Comparison of ENCODE assay signal across 1 cellular context in genomic region chrX:153794018-153794896, GRCh38.
TF ChIP-seq lines count a peak whose summit lies in the region.

Gene IDH3G, minus strand, starts transcription at chrX:153794375. Its CDS starts 49 bp downstream, at chrX:153794326.
Gene SSR4, plus strand, starts transcription at chrX:153794668. Its CDS starts 20 bp downstream, at chrX:153794688.

TF ChIP-seq in K562, 482 proteins besides CTCF, POLR2A, EP300 and RAD21 (continued from another document and continues in another):
- TF ChIP-seq, protein P1, sequence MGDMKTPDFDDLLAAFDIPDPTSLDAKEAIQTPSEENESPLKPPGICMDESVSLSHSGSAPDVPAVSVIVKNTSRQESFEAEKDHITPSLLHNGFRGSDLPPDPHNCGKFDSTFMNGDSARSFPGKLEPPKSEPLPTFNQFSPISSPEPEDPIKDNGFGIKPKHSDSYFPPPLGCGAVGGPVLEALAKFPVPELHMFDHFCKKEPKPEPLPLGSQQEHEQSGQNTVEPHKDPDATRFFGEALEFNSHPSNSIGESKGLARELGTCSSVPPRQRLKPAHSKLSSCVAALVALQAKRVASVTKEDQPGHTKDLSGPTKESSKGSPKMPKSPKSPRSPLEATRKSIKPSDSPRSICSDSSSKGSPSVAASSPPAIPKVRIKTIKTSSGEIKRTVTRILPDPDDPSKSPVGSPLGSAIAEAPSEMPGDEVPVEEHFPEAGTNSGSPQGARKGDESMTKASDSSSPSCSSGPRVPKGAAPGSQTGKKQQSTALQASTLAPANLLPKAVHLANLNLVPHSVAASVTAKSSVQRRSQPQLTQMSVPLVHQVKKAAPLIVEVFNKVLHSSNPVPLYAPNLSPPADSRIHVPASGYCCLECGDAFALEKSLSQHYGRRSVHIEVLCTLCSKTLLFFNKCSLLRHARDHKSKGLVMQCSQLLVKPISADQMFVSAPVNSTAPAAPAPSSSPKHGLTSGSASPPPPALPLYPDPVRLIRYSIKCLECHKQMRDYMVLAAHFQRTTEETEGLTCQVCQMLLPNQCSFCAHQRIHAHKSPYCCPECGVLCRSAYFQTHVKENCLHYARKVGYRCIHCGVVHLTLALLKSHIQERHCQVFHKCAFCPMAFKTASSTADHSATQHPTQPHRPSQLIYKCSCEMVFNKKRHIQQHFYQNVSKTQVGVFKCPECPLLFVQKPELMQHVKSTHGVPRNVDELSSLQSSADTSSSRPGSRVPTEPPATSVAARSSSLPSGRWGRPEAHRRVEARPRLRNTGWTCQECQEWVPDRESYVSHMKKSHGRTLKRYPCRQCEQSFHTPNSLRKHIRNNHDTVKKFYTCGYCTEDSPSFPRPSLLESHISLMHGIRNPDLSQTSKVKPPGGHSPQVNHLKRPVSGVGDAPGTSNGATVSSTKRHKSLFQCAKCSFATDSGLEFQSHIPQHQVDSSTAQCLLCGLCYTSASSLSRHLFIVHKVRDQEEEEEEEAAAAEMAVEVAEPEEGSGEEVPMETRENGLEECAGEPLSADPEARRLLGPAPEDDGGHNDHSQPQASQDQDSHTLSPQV (IDR thresholded peaks at IDR 0.05), result peak; percentile 41; the same call in 1 of the 2 replicates
- TF ChIP-seq ZNF41 (CRISPR knock-in tag; conservative IDR thresholded peaks at IDR 0.05) (no peak), GABPA (tag; conservative IDR thresholded peaks at IDR 0.05; ENCODE audit: low read depth) (peak; percentile 66), ZNF695 (CRISPR knock-in tag; IDR thresholded peaks at IDR 0.05) (no peak), PHB (CRISPR knock-in tag; IDR thresholded peaks at IDR 0.05) (no peak), GTF2B (IDR thresholded peaks at IDR 0.05; ENCODE audit: extremely low read depth, insufficient read length) (no peak), TEAD1 (CRISPR knock-in tag; IDR thresholded peaks at IDR 0.05) (peak in 1 of 2 experiments; percentile 56; a peak in 1 of 4 replicates), GTF2A2 (tag; IDR thresholded peaks at IDR 0.05) (no peak), HDAC3 (IDR thresholded peaks at IDR 0.05; ENCODE audit: borderline replicate concordance, partially characterized antibody) (no peak), EZH2 (IDR thresholded peaks at IDR 0.05; ENCODE audit: borderline replicate concordance, low read depth, low read length) (no peak), FOXJ2 (tag; IDR thresholded peaks at IDR 0.05) (no peak), ZNF311 (CRISPR knock-in tag; IDR thresholded peaks at IDR 0.05) (no peak), KDM2B (CRISPR knock-in tag; IDR thresholded peaks at IDR 0.05) (no peak), BRCA1 (IDR thresholded peaks at IDR 0.05) (no peak), BRCA1 (CRISPR knock-in tag; IDR thresholded peaks at IDR 0.05) (no peak), ESRRB (CRISPR knock-in tag; IDR thresholded peaks at IDR 0.05; ENCODE audit: borderline replicate concordance) (no peak), PTTG1 (tag; IDR thresholded peaks at IDR 0.05; ENCODE audit: low read depth) (no peak), ZNF780A (CRISPR knock-in tag; IDR thresholded peaks at IDR 0.05) (no peak), ARID2 (IDR thresholded peaks at IDR 0.05) (no peak), E4F1 (CRISPR knock-in tag; IDR thresholded peaks at IDR 0.05; ENCODE audit: borderline replicate concordance) (no peak), NR2C2 (CRISPR knock-in tag; IDR thresholded peaks at IDR 0.05) (peak; percentile 42; the same call in 1 of the 2 replicates), NR2C2 (tag; IDR thresholded peaks at IDR 0.05) (no peak), THAP7 (CRISPR knock-in tag; IDR thresholded peaks at IDR 0.05) (no peak), ZNF449 (CRISPR knock-in tag; IDR thresholded peaks at IDR 0.05) (no peak), STAG1 (CRISPR knock-in tag; IDR thresholded peaks at IDR 0.05; ENCODE audit: borderline replicate concordance) (no peak), LARP7 (IDR thresholded peaks at IDR 0.05) (no peak), PHF20 (IDR thresholded peaks at IDR 0.05; ENCODE audit: partially characterized antibody) (no peak), MECOM (CRISPR knock-in tag; IDR thresholded peaks at IDR 0.05) (no peak), RNF219 (CRISPR knock-in tag; IDR thresholded peaks at IDR 0.05) (no peak), ZFP30 (CRISPR knock-in tag; IDR thresholded peaks at IDR 0.05; ENCODE audit: borderline replicate concordance) (no peak)
- TF ChIP-seq, protein P2, sequence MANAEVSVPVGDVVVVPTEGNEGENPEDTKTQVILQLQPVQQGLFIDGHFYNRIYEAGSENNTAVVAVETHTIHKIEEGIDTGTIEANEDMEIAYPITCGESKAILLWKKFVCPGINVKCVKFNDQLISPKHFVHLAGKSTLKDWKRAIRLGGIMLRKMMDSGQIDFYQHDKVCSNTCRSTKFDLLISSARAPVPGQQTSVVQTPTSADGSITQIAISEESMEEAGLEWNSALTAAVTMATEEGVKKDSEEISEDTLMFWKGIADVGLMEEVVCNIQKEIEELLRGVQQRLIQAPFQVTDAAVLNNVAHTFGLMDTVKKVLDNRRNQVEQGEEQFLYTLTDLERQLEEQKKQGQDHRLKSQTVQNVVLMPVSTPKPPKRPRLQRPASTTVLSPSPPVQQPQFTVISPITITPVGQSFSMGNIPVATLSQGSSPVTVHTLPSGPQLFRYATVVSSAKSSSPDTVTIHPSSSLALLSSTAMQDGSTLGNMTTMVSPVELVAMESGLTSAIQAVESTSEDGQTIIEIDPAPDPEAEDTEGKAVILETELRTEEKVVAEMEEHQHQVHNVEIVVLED (CRISPR knock-in tag; IDR thresholded peaks at IDR 0.05), result 0 out of 2 replicates have a peak, but pooled peaks have one; percentile 50
- TF ChIP-seq, protein P3, sequence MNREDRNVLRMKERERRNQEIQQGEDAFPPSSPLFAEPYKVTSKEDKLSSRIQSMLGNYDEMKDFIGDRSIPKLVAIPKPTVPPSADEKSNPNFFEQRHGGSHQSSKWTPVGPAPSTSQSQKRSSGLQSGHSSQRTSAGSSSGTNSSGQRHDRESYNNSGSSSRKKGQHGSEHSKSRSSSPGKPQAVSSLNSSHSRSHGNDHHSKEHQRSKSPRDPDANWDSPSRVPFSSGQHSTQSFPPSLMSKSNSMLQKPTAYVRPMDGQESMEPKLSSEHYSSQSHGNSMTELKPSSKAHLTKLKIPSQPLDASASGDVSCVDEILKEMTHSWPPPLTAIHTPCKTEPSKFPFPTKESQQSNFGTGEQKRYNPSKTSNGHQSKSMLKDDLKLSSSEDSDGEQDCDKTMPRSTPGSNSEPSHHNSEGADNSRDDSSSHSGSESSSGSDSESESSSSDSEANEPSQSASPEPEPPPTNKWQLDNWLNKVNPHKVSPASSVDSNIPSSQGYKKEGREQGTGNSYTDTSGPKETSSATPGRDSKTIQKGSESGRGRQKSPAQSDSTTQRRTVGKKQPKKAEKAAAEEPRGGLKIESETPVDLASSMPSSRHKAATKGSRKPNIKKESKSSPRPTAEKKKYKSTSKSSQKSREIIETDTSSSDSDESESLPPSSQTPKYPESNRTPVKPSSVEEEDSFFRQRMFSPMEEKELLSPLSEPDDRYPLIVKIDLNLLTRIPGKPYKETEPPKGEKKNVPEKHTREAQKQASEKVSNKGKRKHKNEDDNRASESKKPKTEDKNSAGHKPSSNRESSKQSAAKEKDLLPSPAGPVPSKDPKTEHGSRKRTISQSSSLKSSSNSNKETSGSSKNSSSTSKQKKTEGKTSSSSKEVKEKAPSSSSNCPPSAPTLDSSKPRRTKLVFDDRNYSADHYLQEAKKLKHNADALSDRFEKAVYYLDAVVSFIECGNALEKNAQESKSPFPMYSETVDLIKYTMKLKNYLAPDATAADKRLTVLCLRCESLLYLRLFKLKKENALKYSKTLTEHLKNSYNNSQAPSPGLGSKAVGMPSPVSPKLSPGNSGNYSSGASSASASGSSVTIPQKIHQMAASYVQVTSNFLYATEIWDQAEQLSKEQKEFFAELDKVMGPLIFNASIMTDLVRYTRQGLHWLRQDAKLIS (CRISPR knock-in tag; IDR thresholded peaks at IDR 0.05), result no peak
- TF ChIP-seq, protein P4, sequence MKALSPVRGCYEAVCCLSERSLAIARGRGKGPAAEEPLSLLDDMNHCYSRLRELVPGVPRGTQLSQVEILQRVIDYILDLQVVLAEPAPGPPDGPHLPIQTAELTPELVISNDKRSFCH (CRISPR knock-in tag; IDR thresholded peaks at IDR 0.05), result no peak
- TF ChIP-seq, protein P4 (tag; IDR thresholded peaks at IDR 0.05), result no peak
- TF ChIP-seq, protein P5, sequence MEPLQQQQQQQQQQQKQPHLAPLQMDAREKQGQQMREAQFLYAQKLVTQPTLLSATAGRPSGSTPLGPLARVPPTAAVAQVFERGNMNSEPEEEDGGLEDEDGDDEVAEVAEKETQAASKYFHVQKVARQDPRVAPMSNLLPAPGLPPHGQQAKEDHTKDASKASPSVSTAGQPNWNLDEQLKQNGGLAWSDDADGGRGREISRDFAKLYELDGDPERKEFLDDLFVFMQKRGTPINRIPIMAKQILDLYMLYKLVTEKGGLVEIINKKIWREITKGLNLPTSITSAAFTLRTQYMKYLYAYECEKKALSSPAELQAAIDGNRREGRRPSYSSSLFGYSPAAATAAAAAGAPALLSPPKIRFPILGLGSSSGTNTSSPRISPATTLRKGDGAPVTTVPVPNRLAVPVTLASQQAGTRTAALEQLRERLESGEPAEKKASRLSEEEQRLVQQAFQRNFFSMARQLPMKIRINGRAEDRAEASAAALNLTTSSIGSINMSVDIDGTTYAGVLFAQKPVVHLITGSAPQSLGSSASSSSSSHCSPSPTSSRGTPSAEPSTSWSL (CRISPR knock-in tag; IDR thresholded peaks at IDR 0.05; ENCODE audit: borderline replicate concordance), result no peak
- TF ChIP-seq, protein P6, sequence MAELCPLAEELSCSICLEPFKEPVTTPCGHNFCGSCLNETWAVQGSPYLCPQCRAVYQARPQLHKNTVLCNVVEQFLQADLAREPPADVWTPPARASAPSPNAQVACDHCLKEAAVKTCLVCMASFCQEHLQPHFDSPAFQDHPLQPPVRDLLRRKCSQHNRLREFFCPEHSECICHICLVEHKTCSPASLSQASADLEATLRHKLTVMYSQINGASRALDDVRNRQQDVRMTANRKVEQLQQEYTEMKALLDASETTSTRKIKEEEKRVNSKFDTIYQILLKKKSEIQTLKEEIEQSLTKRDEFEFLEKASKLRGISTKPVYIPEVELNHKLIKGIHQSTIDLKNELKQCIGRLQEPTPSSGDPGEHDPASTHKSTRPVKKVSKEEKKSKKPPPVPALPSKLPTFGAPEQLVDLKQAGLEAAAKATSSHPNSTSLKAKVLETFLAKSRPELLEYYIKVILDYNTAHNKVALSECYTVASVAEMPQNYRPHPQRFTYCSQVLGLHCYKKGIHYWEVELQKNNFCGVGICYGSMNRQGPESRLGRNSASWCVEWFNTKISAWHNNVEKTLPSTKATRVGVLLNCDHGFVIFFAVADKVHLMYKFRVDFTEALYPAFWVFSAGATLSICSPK (IDR thresholded peaks at IDR 0.05; ENCODE audit: borderline replicate concordance), result no peak
- TF ChIP-seq, protein P7, sequence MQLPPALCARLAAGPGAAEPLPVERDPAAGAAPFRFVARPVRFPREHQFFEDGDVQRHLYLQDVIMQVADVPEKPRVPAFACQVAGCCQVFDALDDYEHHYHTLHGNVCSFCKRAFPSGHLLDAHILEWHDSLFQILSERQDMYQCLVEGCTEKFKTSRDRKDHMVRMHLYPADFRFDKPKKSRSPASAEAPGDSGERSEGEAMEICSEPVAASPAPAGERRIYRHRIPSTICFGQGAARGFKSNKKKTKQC (CRISPR knock-in tag; IDR thresholded peaks at IDR 0.05), result no peak
